In genomic region chr9:34253460-34253837, GRCh38 we compare ENCODE assay signal across 9 cellular contexts.
DNase-seq lines count a peak whose midpoint lies in the region; ATAC-seq and TF ChIP-seq lines count a peak whose summit lies in the region.
"Had no signal": no experiment of that assay in that cellular context is flagged by ENCODE, and none has a peak within 500 bp of the region (broad histone marks: within the 10 kb centered on the region; RNA-seq: fewer than 3 reads in every experiment).

No MANE protein-coding gene starts in this region.

- TF ChIP-seq CTCF in Panc1 (IDR thresholded peaks at IDR 0.05): no peak
- peak in 2 of 3 experiments; percentile 46 to 54 for TF ChIP-seq CTCF in esophagus muscularis mucosa (IDR thresholded peaks at IDR 0.05)
- TF ChIP-seq CTCF in GM13977 (IDR thresholded peaks at IDR 0.05; ENCODE audit: extremely low read depth, insufficient read depth, missing control alignments): no peak

- TF ChIP-seq POLR2A in esophagus muscularis mucosa (IDR thresholded peaks at IDR 0.05; ENCODE audit: low read depth): no peak

- no peaks in the 10 kb centered on the region for H3K9me3 Mint-ChIP-seq in naive thymus-derived CD8-positive, alpha-beta T cell

- TF ChIP-seq EP300 in esophagus muscularis mucosa (IDR thresholded peaks at IDR 0.05): no peak

- H3K27ac ChIP-seq in Panc1 (ENCODE audit: low read length) (no peak overlapping the region), esophagus muscularis mucosa (replicated peaks in 1 of 4) (peak overlapping the region; percentile 70 to 86 (median 83))

- H3K4me3 Mint-ChIP-seq in naive thymus-derived CD8-positive, alpha-beta T cell: no peak overlapping the region

- H3K36me3 Mint-ChIP-seq in naive thymus-derived CD8-positive, alpha-beta T cell: peaks cover 0 to 38% (median 2%) of the 10 kb centered on the region in 3 donors

- peak; percentile 28; the same call in 1 of the 2 replicates for ATAC-seq in Panc1
- no peak for ATAC-seq in naive thymus-derived CD8-positive, alpha-beta T cell

- 23% methylated on average over 3 of the region's 3 CpGs for WGBS in esophagus muscularis mucosa

- H3K27ac Mint-ChIP-seq in naive thymus-derived CD8-positive, alpha-beta T cell: peak overlapping the region in 9 of 10 donors; percentile 13 to 88 (median 46)

- no TSS peak for BruUV-seq in Panc1 (replicated peaks; lab: Mats Ljungman, UMichigan)

- intact Hi-C loops in Panc1 (cut with micrococcal nuclease; ENCODE audit: unreplicated experiment) (loop anchor here (2.0 kb wide), 1 partner anchor 179 kb away; no protein-coding TSS in a partner anchor), esophagus muscularis mucosa (cut with DNase I) (loop anchor here (2.0 kb wide), 2 partner anchors 75 to 127 kb away; partner anchors contain the start of genes DCAF12 and UBAP1)

- peaks cover 20 to 35% (median 27%) of the 10 kb centered on the region in 4 donors for H3K4me1 Mint-ChIP-seq in naive thymus-derived CD8-positive, alpha-beta T cell

- H3K27me3 ChIP-seq in Panc1 (ENCODE audit: control insufficient read depth, insufficient read depth, low read length) (no peaks in the 10 kb centered on the region), esophagus muscularis mucosa (no peaks in the 10 kb centered on the region)
- H3K27me3 ChIP-seq: spleen had no signal

- no peaks in the 10 kb centered on the region for H3K9me3 ChIP-seq in Panc1 (ENCODE audit: control insufficient read depth, insufficient read depth, low read depth, low read length)
- no peaks in the 10 kb centered on the region for H3K9me3 ChIP-seq in esophagus muscularis mucosa
- H3K9me3 ChIP-seq: spleen had no signal

- DNase-seq in AG08396 (ENCODE audit: low spot score): peak; percentile 46
- no peak for DNase-seq in Panc1 (ENCODE audit: low read depth, low spot score)
- no peak for DNase-seq in esophagus muscularis mucosa (ENCODE audit: extremely low spot score)
- no peak for DNase-seq in naive thymus-derived CD8-positive, alpha-beta T cell
- no peak for DNase-seq in NK-92 treated with Interleukin-12 subunit alpha and Interleukin-12 subunit beta, amount 100 ng/mL, for 24 hours (lab: John Stamatoyannopoulos, UW)
- no peak for DNase-seq in GM13977 (ENCODE audit: low spot score)
- no peak for DNase-seq in NCI-H1092 (lab: John Stamatoyannopoulos, UW)
- no peak for DNase-seq in activated CD4-positive, alpha-beta T cell treated with anti-CD3 and anti-CD28 coated beads, Interleukin-2, amount 50 U/mL, for 48 hours

- POLR2A ChIA-PET in Panc1 (lab: Charles Lee): interaction anchor here (1.1 kb wide), 1 partner anchor 39 kb away, joined by 4 read pairs; no protein-coding TSS in a partner anchor
- POLR2A ChIA-PET in naive thymus-derived CD8-positive, alpha-beta T cell (lab: Charles Lee): no interaction called here

- no peak overlapping the region for H3K4me3 ChIP-seq in Panc1 (ENCODE audit: low read depth in 2 of 2, low read length in 2 of 2)
- H3K4me3 ChIP-seq in esophagus muscularis mucosa: no peak overlapping the region
- H3K4me3 ChIP-seq: spleen had no signal

- in situ Hi-C loops in Panc1 (cut with HindIII; ENCODE audit: low pct_unique_long_range_greater_than_20kb, low sequenced_read_pairs): no loop called here
- in situ Hi-C loops in GM13977 (cut with MboI; ENCODE audit: low pct_unique_long_range_greater_than_20kb, low sequenced_read_pairs, unreplicated experiment): no loop called here

- peaks cover 21% of the 10 kb centered on the region for H3K4me1 ChIP-seq in Panc1 (ENCODE audit: control insufficient read depth, insufficient read depth, low read length)
- H3K4me1 ChIP-seq in esophagus muscularis mucosa: peaks cover 49 to 85% (median 64%) of the 10 kb centered on the region in 4 donors

- H3K27me3 Mint-ChIP-seq in naive thymus-derived CD8-positive, alpha-beta T cell: no peaks in the 10 kb centered on the region

- peaks cover 8% of the 10 kb centered on the region for H3K36me3 ChIP-seq in Panc1 (ENCODE audit: control insufficient read depth, insufficient read depth, low read length)
- H3K36me3 ChIP-seq in esophagus muscularis mucosa: peaks cover 14 to 42% (median 33%) of the 10 kb centered on the region in 4 donors

- CTCF ChIA-PET in Panc1 (lab: Charles Lee): interaction anchor here (0.5 to 1.2 kb wide), 9 partner anchors 17 to 328 kb away, joined by 3 to 8 read pairs (median 4); partner anchors contain the start of gene UBAP1

Comparison
In these comparisons a context has a peak if more than half of its experiments do, and no peak if none do; other contexts are left out.
1. CTCF ChIP-seq: peak in esophagus muscularis mucosa (2 of 3); none in Panc1 (single experiment) and GM13977 (single experiment).